In the genomic region with DNA sequence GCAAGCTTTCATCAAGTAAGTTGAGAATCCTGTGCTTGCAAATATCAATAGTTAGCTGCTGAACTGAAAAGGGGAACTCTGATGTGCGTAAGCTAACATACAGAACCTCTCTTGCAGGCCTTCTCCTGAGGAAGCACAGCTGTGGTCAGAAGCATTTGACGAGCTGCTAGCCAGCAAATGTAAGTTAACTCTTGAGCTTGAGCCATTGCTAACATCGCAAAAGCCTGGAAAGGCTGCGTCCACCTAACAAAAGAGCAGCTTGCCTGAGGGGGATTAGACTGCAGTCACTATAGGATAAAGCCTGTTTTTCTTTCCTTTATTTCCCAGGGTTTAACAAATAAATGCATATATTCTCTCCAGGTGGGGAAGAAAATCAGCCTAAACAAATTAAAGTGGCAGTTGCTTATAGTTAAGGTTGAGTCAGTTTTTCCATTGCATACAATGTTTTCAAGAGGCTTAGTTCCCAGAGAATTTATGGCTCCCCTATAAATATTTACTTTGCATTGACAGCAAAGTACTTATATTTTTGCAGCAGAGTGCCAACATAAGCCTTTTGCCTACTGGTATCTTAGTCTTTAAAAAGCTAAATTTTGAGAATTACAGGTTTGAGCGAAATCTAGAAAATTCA, we compare ENCODE assay signal across 8 cellular contexts. TPM values are rescaled to one million over a fixed set of nuclear protein-coding genes. Genes with fewer than 3 reads are reported as not detected.
A peak's percentile ranks its signal among the peaks of the same experiment; 100 is the strongest.
DNase-seq lines count a peak whose midpoint lies in the region; ATAC-seq and TF ChIP-seq lines count a peak whose summit lies in the region.

No MANE protein-coding gene starts in this region.

- H3K27ac ChIP-seq in muscle layer of colon (ENCODE audit: low read depth, low read length), result peak overlapping the region; percentile 94

- H3K36me3 Mint-ChIP-seq in CD14-positive monocyte, result peaks cover 32 to 38% of the 10 kb centered on the region in 2 donors
- peaks cover 31% of the 10 kb centered on the region for H3K36me3 Mint-ChIP-seq in central memory CD8-positive, alpha-beta T cell (ENCODE audit: insufficient read depth)

- no peaks in the 10 kb centered on the region for H3K27me3 ChIP-seq in muscle layer of colon (ENCODE audit: control insufficient read depth in 1 of 2, insufficient read depth in 2 of 2, low read length in 2 of 2)

- peaks cover 0 to 15% (median 0%) of the 10 kb centered on the region in 3 donors for H3K27me3 Mint-ChIP-seq in CD14-positive monocyte (ENCODE audit: low read depth in 3 of 3)
- H3K27me3 Mint-ChIP-seq in central memory CD8-positive, alpha-beta T cell, result no peaks in the 10 kb centered on the region

- peaks cover 63% of the 10 kb centered on the region for H3K4me1 Mint-ChIP-seq in CD14-positive monocyte
- H3K4me1 Mint-ChIP-seq in central memory CD8-positive, alpha-beta T cell, result peaks cover 29% of the 10 kb centered on the region

- peaks cover 0 to 12% (median 6%) of the 10 kb centered on the region in 7 donors for H3K9me3 Mint-ChIP-seq in CD14-positive monocyte
- H3K9me3 Mint-ChIP-seq in central memory CD8-positive, alpha-beta T cell, result no peaks in the 10 kb centered on the region

- no peak for TF ChIP-seq CTCF in CD14-positive monocyte (IDR thresholded peaks at IDR 0.05)

- peaks cover 11% of the 10 kb centered on the region for H3K4me1 ChIP-seq in muscle layer of colon (ENCODE audit: insufficient read depth, low read length)

- no peaks in the 10 kb centered on the region for H3K9me3 ChIP-seq in muscle layer of colon (ENCODE audit: low read length)

- DNase-seq in CD14-positive monocyte (ENCODE audit: low spot score) (peak; percentile 58), NCI-H748 treated with DMSO at 0.1 percent for 48 hours (lab: John Stamatoyannopoulos, UW) (peak; percentile 26), HK-2 (ENCODE audit: unreplicated experiment) (no peak)
- DNase-seq in central memory CD8-positive, alpha-beta T cell (ENCODE audit: low spot score in 2 of 2), result no peak
- DNase-seq in activated CD4-positive, alpha-beta T cell treated with anti-CD3 and anti-CD28 coated beads, Interleukin-2, amount 50 U/mL, for 1 hour, result no peak

- peaks cover 29% of the 10 kb centered on the region for H3K36me3 ChIP-seq in muscle layer of colon (ENCODE audit: insufficient read depth, low read length)

- ATAC-seq in GM21367 (IDR thresholded peaks at IDR 0.05; ENCODE audit: unreplicated experiment), result peak; percentile 26
- ATAC-seq in central memory CD8-positive, alpha-beta T cell (replicated peaks; ENCODE audit: extremely low read depth, poor library complexity, severe bottlenecking), result no peak
- no peak for ATAC-seq in GM21381 (IDR thresholded peaks at IDR 0.05; ENCODE audit: unreplicated experiment)

- H3K9ac ChIP-seq in muscle layer of colon (ENCODE audit: low read length), result peak overlapping the region; percentile 94

- H3K4me3 ChIP-seq in muscle layer of colon (ENCODE audit: low read depth in 1 of 2, low read length in 2 of 2), result peak overlapping the region; percentile 97 to 99

- H3K27ac Mint-ChIP-seq in CD14-positive monocyte, result peak overlapping the region; percentile 97 to 100 (median 99)
- H3K27ac Mint-ChIP-seq in central memory CD8-positive, alpha-beta T cell (ENCODE audit: low read depth), result no peak overlapping the region

- intact Hi-C loops in CD14-positive monocyte (cut with micrococcal nuclease), result loop anchor here (2.0 to 5.0 kb wide), 3 partner anchors 62 to 142 kb away; no protein-coding TSS in a partner anchor

- peak overlapping the region; percentile 98 to 100 for H3K4me3 Mint-ChIP-seq in CD14-positive monocyte
- peak overlapping the region; percentile 97 for H3K4me3 Mint-ChIP-seq in central memory CD8-positive, alpha-beta T cell

RNA-seq across cellular contexts. Expression of a gene that starts 1.5 kb away (rescaled TPM):
- polyA plus RNA-seq in CD14-positive monocyte, result 1,000 to 10,000 TPM; 1,708 to 3,307 TPM

Comparison
In these comparisons a context has a peak if more than half of its experiments do, and no peak if none do; other contexts are left out.
1. DNase-seq: peak in CD14-positive monocyte (single experiment) and NCI-H748 treated with DMSO at 0.1 percent for 48 hours (single experiment); none in central memory CD8-positive, alpha-beta T cell (0 of 2), HK-2 (single experiment) and activated CD4-positive, alpha-beta T cell treated with anti-CD3 and anti-CD28 coated beads, Interleukin-2, amount 50 U/mL, for 1 hour (single experiment).